ENCODE assay signal across 30 cellular contexts in genomic region chr9:110121170-110121569, GRCh38.
A peak's percentile ranks its signal among the peaks of the same experiment; 100 is the strongest.
DNase-seq lines count a peak whose midpoint lies in the region; ATAC-seq, FAIRE-seq and TF ChIP-seq lines count a peak whose summit lies in the region.
"Had no signal": no experiment of that assay in that cellular context is flagged by ENCODE, and none has a peak within 500 bp of the region (broad histone marks: within the 10 kb centered on the region; RNA-seq: fewer than 3 reads in every experiment).

No MANE protein-coding gene starts in this region.

- H3K36me3 Mint-ChIP-seq in HFFc6 (ENCODE audit: low read depth) (peaks cover 16% of the 10 kb centered on the region; the same call in 1 of the 2 replicates), WTC11 (no peaks in the 10 kb centered on the region), memory B cell (peaks cover 9% of the 10 kb centered on the region)
- H3K36me3 Mint-ChIP-seq in activated CD4-positive, alpha-beta T cell treated with anti-CD3 and anti-CD28 coated beads, Interleukin-2, amount 10 ng/mL, durations not matched to agents 24 days and 14 days (ENCODE audit: low read depth): no peaks in the 10 kb centered on the region
- H3K36me3 Mint-ChIP-seq: activated naive CD8-positive, alpha-beta T cell treated with anti-CD3 and anti-CD28 coated beads for 36 hours; immature natural killer cell had no signal

- TF ChIP-seq POLR2A in lower leg skin (IDR thresholded peaks at IDR 0.05): no peak

- H3K4me3 Mint-ChIP-seq in HFFc6 (no peak overlapping the region), WTC11 (no peak overlapping the region), memory B cell (no peak overlapping the region)
- H3K4me3 Mint-ChIP-seq in activated CD4-positive, alpha-beta T cell treated with anti-CD3 and anti-CD28 coated beads, Interleukin-2, amount 10 ng/mL, durations not matched to agents 24 days and 14 days: no peak overlapping the region
- H3K4me3 Mint-ChIP-seq: activated B cell treated with CpG ODN at 0.5 μM for 24 hours; activated naive CD8-positive, alpha-beta T cell treated with anti-CD3 and anti-CD28 coated beads for 36 hours; immature natural killer cell had no signal

- CTCF ChIA-PET in WTC11 (lab: Charles Lee): no interaction called here

- FAIRE-seq in pancreas (lab: Jason Lieb, UNC): no peak
- FAIRE-seq: A549, HepG2 had no signal

- H3K36me3 ChIP-seq in ACC112 (ENCODE audit: insufficient read depth, low read length) (0 out of 2 replicates have a peak, but pooled peaks cover 7% of the 10 kb centered on the region), upper lobe of right lung (no peaks in the 10 kb centered on the region), pancreas (no peaks in the 10 kb centered on the region)
- H3K36me3 ChIP-seq: BLaER1, HAP-1, left lung, prostate gland, suprapubic skin, vagina had no signal

- ATAC-seq in WTC11: peak; percentile 12
- no peak for ATAC-seq in memory B cell (ENCODE audit: low read depth)
- no peak for ATAC-seq in upper lobe of right lung
- ATAC-seq in pancreas: no peak
- ATAC-seq: A549, HepG2, left lung had no signal

- no peaks in the 10 kb centered on the region for H3K9me3 Mint-ChIP-seq in HFFc6
- H3K9me3 Mint-ChIP-seq in WTC11: no peaks in the 10 kb centered on the region
- no peaks in the 10 kb centered on the region for H3K9me3 Mint-ChIP-seq in memory B cell
- H3K9me3 Mint-ChIP-seq in activated CD4-positive, alpha-beta T cell treated with anti-CD3 and anti-CD28 coated beads, Interleukin-2, amount 10 ng/mL, durations not matched to agents 24 days and 14 days: no peaks in the 10 kb centered on the region
- H3K9me3 Mint-ChIP-seq: activated B cell treated with CpG ODN at 0.5 μM for 24 hours; activated naive CD8-positive, alpha-beta T cell treated with anti-CD3 and anti-CD28 coated beads for 36 hours; immature natural killer cell had no signal

- POLR2A ChIA-PET in WTC11 (lab: Charles Lee): no interaction called here

- no peaks in the 10 kb centered on the region for H3K27me3 ChIP-seq in ACC112 (ENCODE audit: insufficient read depth, low read length)
- H3K27me3 ChIP-seq in upper lobe of right lung: no peaks in the 10 kb centered on the region
- no peaks in the 10 kb centered on the region for H3K27me3 ChIP-seq in pancreas
- H3K27me3 ChIP-seq: left lung, suprapubic skin, vagina had no signal

- DNase-seq in HFFc6 (no peak), WTC11 (ENCODE audit: low spot score) (no peak), memory B cell (ENCODE audit: low spot score in 2 of 2) (no peak), lower leg skin (ENCODE audit: low spot score in 2 of 2) (no peak), upper lobe of right lung (no peak), pancreas (no peak)
- DNase-seq in activated CD4-positive, alpha-beta T cell treated with anti-CD3 and anti-CD28 coated beads, Interleukin-2, amount 10 ng/mL, durations not matched to agents 24 days and 14 days: no peak
- DNase-seq: activated B cell treated with CpG ODN at 0.5 μM for 24 hours; activated CD4-positive, alpha-beta T cell treated with anti-CD3 and anti-CD28 coated beads, Interleukin-2, amount 50 U/mL, for 48 hours; activated naive CD8-positive, alpha-beta T cell treated with anti-CD3 and anti-CD28 coated beads for 36 hours; COR-L47; DMS79; effector CD4-positive, alpha-beta T cell; erythroblast; foreskin fibroblast; immature natural killer cell; left lung; NCI-H1048; NCI-H1694 treated with DMSO at 0.1 percent for 48 hours; NCI-H226; NCI-H82; SHP77 had no signal

- H3K27me3 Mint-ChIP-seq in HFFc6 (ENCODE audit: insufficient read depth): peaks cover 6% of the 10 kb centered on the region
- H3K27me3 Mint-ChIP-seq in WTC11 (ENCODE audit: low read depth): no peaks in the 10 kb centered on the region
- no peaks in the 10 kb centered on the region for H3K27me3 Mint-ChIP-seq in memory B cell
- H3K27me3 Mint-ChIP-seq in activated CD4-positive, alpha-beta T cell treated with anti-CD3 and anti-CD28 coated beads, Interleukin-2, amount 10 ng/mL, durations not matched to agents 24 days and 14 days: no peaks in the 10 kb centered on the region
- H3K27me3 Mint-ChIP-seq: activated B cell treated with CpG ODN at 0.5 μM for 24 hours; activated naive CD8-positive, alpha-beta T cell treated with anti-CD3 and anti-CD28 coated beads for 36 hours had no signal

- intact Hi-C loops in lower leg skin (cut with DNase I; ENCODE audit: low total_unique reads) (no loop called here), upper lobe of right lung (cut with DNase I) (no loop called here), pancreas (cut with DNase I) (no loop called here)
- intact Hi-C loops in activated CD4-positive, alpha-beta T cell treated with anti-CD3 and anti-CD28 coated beads, Interleukin-2, amount 10 ng/mL, durations not matched to agents 24 days and 14 days (cut with micrococcal nuclease): no loop called here

- H3K4me3 ChIP-seq in ACC112 (ENCODE audit: low read depth, low read length) (no peak overlapping the region), lower leg skin (ENCODE audit: low read depth, poor library complexity, severe bottlenecking) (no peak overlapping the region), upper lobe of right lung (no peak overlapping the region), pancreas (no peak overlapping the region)
- H3K4me3 ChIP-seq: A549, BLaER1, HAP-1, left lung, prostate gland, suprapubic skin, vagina had no signal

- H3K27ac ChIP-seq in ACC112 (ENCODE audit: low read depth, low read length) (peak overlapping the region; percentile 94; the same call in 1 of the 2 replicates), upper lobe of right lung (no peak overlapping the region), pancreas (no peak overlapping the region)
- H3K27ac ChIP-seq: BLaER1, prostate gland, suprapubic skin, vagina had no signal

- TF ChIP-seq CTCF in HFFc6 (IDR thresholded peaks at IDR 0.05) (no peak), WTC11 (IDR thresholded peaks at IDR 0.05) (no peak), lower leg skin (IDR thresholded peaks at IDR 0.05) (no peak), upper lobe of right lung (IDR thresholded peaks at IDR 0.05) (no peak), pancreas (IDR thresholded peaks at IDR 0.05) (no peak)

- 83 to 88% methylated on average over 3 of the region's 3 CpGs for WGBS in lower leg skin, 2 donors
- 96 to 98% methylated on average over 3 of the region's 3 CpGs for WGBS in pancreas, 2 donors

- peak overlapping the region; percentile 33 for H3K27ac Mint-ChIP-seq in HFFc6
- H3K27ac Mint-ChIP-seq in WTC11: peak overlapping the region; percentile 66
- H3K27ac Mint-ChIP-seq in memory B cell: peak overlapping the region; percentile 58
- H3K27ac Mint-ChIP-seq in activated CD4-positive, alpha-beta T cell treated with anti-CD3 and anti-CD28 coated beads, Interleukin-2, amount 10 ng/mL, durations not matched to agents 24 days and 14 days: no peak overlapping the region
- H3K27ac Mint-ChIP-seq: activated naive CD8-positive, alpha-beta T cell treated with anti-CD3 and anti-CD28 coated beads for 36 hours; immature natural killer cell had no signal

- peaks cover 80% of the 10 kb centered on the region for H3K4me1 Mint-ChIP-seq in HFFc6 (ENCODE audit: low read depth)
- H3K4me1 Mint-ChIP-seq in WTC11: peaks cover 79% of the 10 kb centered on the region
- peaks cover 64% of the 10 kb centered on the region for H3K4me1 Mint-ChIP-seq in memory B cell
- H3K4me1 Mint-ChIP-seq in activated CD4-positive, alpha-beta T cell treated with anti-CD3 and anti-CD28 coated beads, Interleukin-2, amount 10 ng/mL, durations not matched to agents 24 days and 14 days: peaks cover 24% of the 10 kb centered on the region

- H2AFZ ChIP-seq in ACC112 (ENCODE audit: low read length, unreplicated experiment): no peak overlapping the region

- H3K79me2 ChIP-seq in ACC112 (ENCODE audit: control insufficient read depth, insufficient read depth, low read length, unreplicated experiment): peaks cover 89% of the 10 kb centered on the region

- no peaks in the 10 kb centered on the region for H3K9me3 ChIP-seq in upper lobe of right lung
- no peaks in the 10 kb centered on the region for H3K9me3 ChIP-seq in pancreas
- H3K9me3 ChIP-seq: A549, BLaER1, HAP-1, left lung, prostate gland, suprapubic skin, vagina had no signal

- H3K4me1 ChIP-seq in ACC112 (ENCODE audit: control insufficient read depth, insufficient read depth, low read length, unreplicated experiment): peaks cover 57% of the 10 kb centered on the region
- H3K4me1 ChIP-seq in upper lobe of right lung: peaks cover 47% of the 10 kb centered on the region
- H3K4me1 ChIP-seq in pancreas: peaks cover 0 to 10% (median 5%) of the 10 kb centered on the region in 3 donors
- H3K4me1 ChIP-seq: HAP-1, prostate gland had no signal

TF ChIP-seq in WTC11, 78 proteins besides CTCF, POLR2A, EP300 and RAD21 (continues in another document):
- no peak for TF ChIP-seq ARID4B (CRISPR knock-in tag; IDR thresholded peaks at IDR 0.05; ENCODE audit: borderline replicate concordance)
